In genomic region chr1:145960468-145961108, GRCh38 we compare ENCODE assay signal across 2 cellular contexts.
A peak's percentile ranks its signal among the peaks of the same experiment; 100 is the strongest.
TF ChIP-seq lines count a peak whose summit lies in the region.

No MANE protein-coding gene starts in this region.

TF ChIP-seq in IMR-90, 13 proteins besides CTCF, POLR2A, EP300 and RAD21:
- TF ChIP-seq MAFK (IDR thresholded peaks at IDR 0.05; ENCODE audit: low read depth, low read length) (no peak), BHLHE40 (IDR thresholded peaks at IDR 0.05; ENCODE audit: low read depth, low read length) (no peak), MAZ (IDR thresholded peaks at IDR 0.05; ENCODE audit: borderline replicate concordance, low read depth, low read length) (no peak), NFE2L2 (IDR thresholded peaks at IDR 0.05; ENCODE audit: low read depth, low read length) (no peak), SMC3 (IDR thresholded peaks at IDR 0.05; ENCODE audit: low read depth, low read length) (no peak), CHD1 (IDR thresholded peaks at IDR 0.05; ENCODE audit: low read depth, low read length) (no peak), FOS (IDR thresholded peaks at IDR 0.05; ENCODE audit: low read depth, low read length) (no peak), RFX5 (IDR thresholded peaks at IDR 0.05; ENCODE audit: low read depth, low read length) (no peak), ELK1 (IDR thresholded peaks at IDR 0.05; ENCODE audit: borderline replicate concordance, low read depth, low read length) (no peak)

TF ChIP-seq in GM12878, 131 proteins besides CTCF, POLR2A, EP300 and RAD21:
- no peak for TF ChIP-seq TCF3 (IDR thresholded peaks at IDR 0.05; ENCODE audit: borderline replicate concordance, insufficient read depth, low read depth, low read length)
- TF ChIP-seq FOS (IDR thresholded peaks at IDR 0.05; ENCODE audit: borderline replicate concordance, extremely low read depth, insufficient read length): no peak
- TF ChIP-seq BCL3 (IDR thresholded peaks at IDR 0.05; ENCODE audit: borderline replicate concordance, insufficient read depth, low read depth, low read length, poor library complexity, severe bottlenecking): no peak
- TF ChIP-seq BCL11A (IDR thresholded peaks at IDR 0.05; ENCODE audit: low read depth, low read length): no peak
- TF ChIP-seq CBX3 (IDR thresholded peaks at IDR 0.05; ENCODE audit: borderline replicate concordance, low read depth): no peak
- TF ChIP-seq HCFC1 (IDR thresholded peaks at IDR 0.05; ENCODE audit: low read length): no peak
- no peak for TF ChIP-seq SIN3A (IDR thresholded peaks at IDR 0.05; ENCODE audit: low read depth, low read length)
- TF ChIP-seq ZBTB40 (IDR thresholded peaks at IDR 0.05; ENCODE audit: borderline replicate concordance): no peak
- TF ChIP-seq NR2C1 (IDR thresholded peaks at IDR 0.05): no peak
- TF ChIP-seq SPI1 (IDR thresholded peaks at IDR 0.05; ENCODE audit: borderline replicate concordance, insufficient read depth, low read depth, low read length): no peak
- TF ChIP-seq CREB1 (IDR thresholded peaks at IDR 0.05; ENCODE audit: low read depth): peak; percentile 48
- no peak for TF ChIP-seq KDM1A (IDR thresholded peaks at IDR 0.05; ENCODE audit: borderline replicate concordance)
- TF ChIP-seq ETV6 (conservative IDR thresholded peaks at IDR 0.05 in 1 of 2, IDR thresholded peaks at IDR 0.05 in 1 of 2; ENCODE audit: borderline replicate concordance in 1 of 2, low read depth in 1 of 2): no peak
- TF ChIP-seq SKIL (IDR thresholded peaks at IDR 0.05; ENCODE audit: low read depth, poor library complexity, severe bottlenecking): no peak
- TF ChIP-seq HDGF (IDR thresholded peaks at IDR 0.05): peak; percentile 35; the same call in 1 of the 2 replicates
- no peak for TF ChIP-seq SREBF2 (IDR thresholded peaks at IDR 0.05; ENCODE audit: low read length)
- 0 out of 2 replicates have a peak, but pooled peaks have one; percentile 13 for TF ChIP-seq IKZF1 (conservative IDR thresholded peaks at IDR 0.05)
- peak; percentile 51 for TF ChIP-seq MEF2B (IDR thresholded peaks at IDR 0.05; ENCODE audit: partially characterized antibody, poor library complexity, severe bottlenecking)
- no peak for TF ChIP-seq EED (IDR thresholded peaks at IDR 0.05; ENCODE audit: low read depth)
- no peak for TF ChIP-seq IKZF2 (IDR thresholded peaks at IDR 0.05)
- no peak for TF ChIP-seq PML (IDR thresholded peaks at IDR 0.05; ENCODE audit: low read length)
- TF ChIP-seq NR2C2 (IDR thresholded peaks at IDR 0.05; ENCODE audit: borderline replicate concordance, control insufficient read depth, insufficient read length, low read depth): no peak
- TF ChIP-seq RELB (IDR thresholded peaks at IDR 0.05; ENCODE audit: low read depth): no peak
- TF ChIP-seq NR2F1 (conservative IDR thresholded peaks at IDR 0.05): no peak
- TF ChIP-seq SUZ12 (IDR thresholded peaks at IDR 0.05; ENCODE audit: unreplicated experiment): no peak
- no peak for TF ChIP-seq GABPA (IDR thresholded peaks at IDR 0.05; ENCODE audit: low read depth)
- TF ChIP-seq EGR1 (IDR thresholded peaks at IDR 0.05; ENCODE audit: borderline replicate concordance in 1 of 2, low read depth in 2 of 2, low read length in 2 of 2): no peak
- no peak for TF ChIP-seq BHLHE40 (IDR thresholded peaks at IDR 0.05; ENCODE audit: borderline replicate concordance in 1 of 2, low read depth in 2 of 2, low read length in 1 of 2)
- TF ChIP-seq CEBPZ (IDR thresholded peaks at IDR 0.05; ENCODE audit: low read depth, low read length): no peak
- no peak for TF ChIP-seq ZNF217 (IDR thresholded peaks at IDR 0.05)
- no peak for TF ChIP-seq POLR2AphosphoS5 (IDR thresholded peaks at IDR 0.05; ENCODE audit: low read length)
- 0 out of 2 replicates have a peak, but pooled peaks have one; percentile 14 for TF ChIP-seq NBN (IDR thresholded peaks at IDR 0.05)
- no peak for TF ChIP-seq WRNIP1 (IDR thresholded peaks at IDR 0.05; ENCODE audit: borderline replicate concordance, low read depth, low read length)
- TF ChIP-seq CHD4 (IDR thresholded peaks at IDR 0.05): no peak
- TF ChIP-seq MEF2A (IDR thresholded peaks at IDR 0.05; ENCODE audit: insufficient read depth, low read depth, low read length): no peak
- no peak for TF ChIP-seq ZNF24 (IDR thresholded peaks at IDR 0.05)
- TF ChIP-seq IRF3 (IDR thresholded peaks at IDR 0.05): no peak
- TF ChIP-seq ZNF687 (IDR thresholded peaks at IDR 0.05): no peak
- TF ChIP-seq SIX5 (IDR thresholded peaks at IDR 0.05; ENCODE audit: low read depth, low read length, severe bottlenecking): no peak
- no peak for TF ChIP-seq TCF7 (IDR thresholded peaks at IDR 0.05; ENCODE audit: borderline replicate concordance)
- no peak for TF ChIP-seq SREBF1 (IDR thresholded peaks at IDR 0.05; ENCODE audit: low read length)
- TF ChIP-seq YY1 (IDR thresholded peaks at IDR 0.05; ENCODE audit: low read depth, low read length): no peak
